ENCODE assay signal across 12 cellular contexts in the genomic region with DNA sequence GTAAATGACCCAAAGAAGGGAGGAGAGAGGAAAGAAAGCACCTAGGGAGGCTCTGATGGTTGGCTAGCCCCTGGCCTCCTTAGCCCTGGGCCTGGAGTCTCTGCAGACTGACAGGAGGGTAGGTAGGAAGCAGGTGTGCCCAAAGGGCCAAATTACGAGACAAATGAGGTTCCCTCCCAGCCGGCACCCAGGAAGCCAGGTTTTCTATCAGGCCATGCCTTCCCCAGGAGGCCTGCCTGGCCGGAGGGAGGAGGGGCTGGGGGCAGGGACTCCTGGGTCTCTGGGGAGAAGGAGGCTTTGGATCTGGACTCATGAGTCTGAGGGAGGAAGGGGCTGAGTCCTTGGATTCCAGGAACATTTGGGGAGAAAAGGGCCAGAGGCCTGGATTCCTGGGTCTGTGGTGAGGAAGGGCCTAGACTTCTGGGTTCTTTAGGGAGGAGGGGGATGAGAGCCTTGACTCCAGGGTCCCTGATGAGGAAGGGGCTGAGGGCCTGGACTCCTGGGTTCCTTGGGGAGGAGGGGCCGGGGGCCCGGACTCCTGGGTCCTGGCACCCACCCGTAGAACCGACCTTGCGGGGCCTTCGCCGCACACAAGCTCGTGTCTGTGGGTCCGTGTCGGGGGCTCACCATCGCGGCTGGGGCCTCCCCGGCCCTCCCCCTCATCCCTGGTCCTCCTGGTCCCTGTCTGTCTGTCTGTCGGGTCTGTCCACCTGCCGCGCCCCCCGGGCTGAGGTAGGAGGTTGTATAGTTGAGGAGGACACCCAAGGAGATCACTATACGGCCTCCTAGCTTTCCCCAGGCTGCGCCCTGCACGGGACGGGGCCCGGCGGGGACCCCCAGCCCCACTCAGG. TPM values are rescaled to one million over a fixed set of nuclear protein-coding genes. Genes with fewer than 3 reads are reported as not detected.
DNase-seq lines count a peak whose midpoint lies in the region; ATAC-seq and TF ChIP-seq lines count a peak whose summit lies in the region.
"Had no signal": no experiment of that assay in that cellular context is flagged by ENCODE, and none has a peak within 500 bp of the region (broad histone marks: within the 10 kb centered on the region; RNA-seq: fewer than 3 reads in every experiment).

No MANE protein-coding gene starts in this region.

- no peaks in the 10 kb centered on the region for H3K27me3 Mint-ChIP-seq in CD4-positive, alpha-beta T cell
- H3K27me3 Mint-ChIP-seq in glutamatergic neuron (ENCODE audit: unreplicated experiment): peaks cover 16% of the 10 kb centered on the region

- H3K9me3 Mint-ChIP-seq in CD4-positive, alpha-beta T cell: no peaks in the 10 kb centered on the region
- peaks cover 22% of the 10 kb centered on the region for H3K9me3 Mint-ChIP-seq in glutamatergic neuron (ENCODE audit: unreplicated experiment)

- peaks cover 18% of the 10 kb centered on the region for H3K4me1 Mint-ChIP-seq in CD4-positive, alpha-beta T cell (ENCODE audit: low read depth)
- H3K4me1 Mint-ChIP-seq in glutamatergic neuron (ENCODE audit: low read depth, unreplicated experiment): peaks cover 20% of the 10 kb centered on the region

- in situ Hi-C loops in gastrocnemius medialis (cut with MboI; ENCODE audit: low sequenced_read_pairs in 4 of 4): no loop called here

- no peak for TF ChIP-seq CTCF in CD4-positive, alpha-beta T cell (IDR thresholded peaks at IDR 0.05)
- TF ChIP-seq CTCF in WERI-Rb-1 (IDR thresholded peaks at IDR 0.05; ENCODE audit: low read depth, low read length): no peak
- no peak for TF ChIP-seq CTCF in glutamatergic neuron (IDR thresholded peaks at IDR 0.05; ENCODE audit: partially characterized antibody, unreplicated experiment)
- TF ChIP-seq CTCF in gastrocnemius medialis (IDR thresholded peaks at IDR 0.05 in 4 of 5, conservative IDR thresholded peaks at IDR 0.05 in 1 of 5): no peak

- H3K27me3 ChIP-seq in CD4-positive, alpha-beta T cell (ENCODE audit: control insufficient read depth, insufficient read depth, low read length): no peaks in the 10 kb centered on the region
- H3K27me3 ChIP-seq in WERI-Rb-1 (ENCODE audit: insufficient read depth, low read depth, severe bottlenecking) (no peaks in the 10 kb centered on the region), gastrocnemius medialis (peaks cover 0 to 5% (median 0%) of the 10 kb centered on the region in 3 donors)
- H3K27me3 ChIP-seq: pancreas had no signal

- CTCF ChIA-PET in CD4-positive, alpha-beta T cell (lab: Charles Lee): no interaction called here

- no peak for DNase-seq in CD4-positive, alpha-beta T cell
- DNase-seq in WERI-Rb-1: no peak
- no peak for DNase-seq in glutamatergic neuron
- no peak for DNase-seq in gastrocnemius medialis
- no peak for DNase-seq in NCI-H446 treated with DMSO at 0.1 percent for 48 hours (lab: John Stamatoyannopoulos, UW)
- DNase-seq in putamen (ENCODE audit: low spot score): no peak
- DNase-seq in pons (ENCODE audit: low spot score): no peak
- DNase-seq: activated CD4-positive, alpha-beta T cell treated with anti-CD3 and anti-CD28 coated beads for 1 hour had no signal

- H3K4me1 ChIP-seq in gastrocnemius medialis: peaks cover 8 to 16% of the 10 kb centered on the region in 2 donors
- H3K4me1 ChIP-seq: pancreas had no signal

- H3K36me3 Mint-ChIP-seq in CD4-positive, alpha-beta T cell (ENCODE audit: low read depth): peaks cover 4% of the 10 kb centered on the region
- peaks cover 29% of the 10 kb centered on the region for H3K36me3 Mint-ChIP-seq in glutamatergic neuron (ENCODE audit: unreplicated experiment)

- POLR2A ChIA-PET in CD4-positive, alpha-beta T cell (lab: Charles Lee): no interaction called here

- H3K36me3 ChIP-seq in WERI-Rb-1: peaks cover 43% of the 10 kb centered on the region
- H3K36me3 ChIP-seq in gastrocnemius medialis: no peaks in the 10 kb centered on the region
- H3K36me3 ChIP-seq: pancreas had no signal

- H3K4me3 Mint-ChIP-seq in CD4-positive, alpha-beta T cell: peak overlapping the region; percentile 58
- peak overlapping the region; percentile 74 for H3K4me3 Mint-ChIP-seq in glutamatergic neuron (ENCODE audit: unreplicated experiment)

- H3K4me3 ChIP-seq in WERI-Rb-1 (ENCODE audit: low read depth, low read length): no peak overlapping the region
- peak overlapping the region in 2 of 4 donors; percentile 9 to 84 for H3K4me3 ChIP-seq in gastrocnemius medialis

- intact Hi-C loops in CD4-positive, alpha-beta T cell (cut with DNase I, micrococcal nuclease): loop anchor here in 1 of 2 experiments (10.0 kb wide), 1 partner anchor 887 kb away; no protein-coding TSS in a partner anchor
- intact Hi-C loops in gastrocnemius medialis (cut with DNase I; ENCODE audit: low total_unique reads): no loop called here

- H3K27ac ChIP-seq in CD4-positive, alpha-beta T cell (ENCODE audit: low read depth, low read length): no peak overlapping the region
- peak overlapping the region; percentile 83 for H3K27ac ChIP-seq in WERI-Rb-1
- peak overlapping the region; percentile 37 to 95 (median 92) for H3K27ac ChIP-seq in gastrocnemius medialis
- H3K27ac ChIP-seq: KMS-11 had no signal

- TF ChIP-seq POLR2A in gastrocnemius medialis (IDR thresholded peaks at IDR 0.05): no peak

- H3K27ac Mint-ChIP-seq in CD4-positive, alpha-beta T cell: no peak overlapping the region
- H3K27ac Mint-ChIP-seq in glutamatergic neuron (ENCODE audit: unreplicated experiment): no peak overlapping the region

- no peaks in the 10 kb centered on the region for H3K9me3 ChIP-seq in CD4-positive, alpha-beta T cell (ENCODE audit: control insufficient read depth, low read length)
- H3K9me3 ChIP-seq in WERI-Rb-1 (ENCODE audit: severe bottlenecking): no peaks in the 10 kb centered on the region
- no peaks in the 10 kb centered on the region for H3K9me3 ChIP-seq in gastrocnemius medialis
- H3K9me3 ChIP-seq: pancreas had no signal

- ATAC-seq in CD4-positive, alpha-beta T cell (ENCODE audit: poor library complexity): no peak
- ATAC-seq in gastrocnemius medialis (no peak), HG03565 (IDR thresholded peaks at IDR 0.05; ENCODE audit: unreplicated experiment) (no peak)
- ATAC-seq: pancreas had no signal

RNA-seq across cellular contexts. Expression of a gene that starts 0.8 kb away (rescaled TPM):
- 1 to 10 TPM; 2.8 to 3.6 TPM for total RNA-seq in CD4-positive, alpha-beta T cell
- total RNA-seq in glutamatergic neuron (ENCODE audit: unreplicated experiment) (27.2 TPM), gastrocnemius medialis (under 1 TPM in 3 of 4 donors, not detected in 1; 0.64 to 0.94 (median 0.71) TPM)

RNA-seq across cellular contexts. Expression of a gene that starts 31.5 kb away (rescaled TPM):
- total RNA-seq in CD4-positive, alpha-beta T cell: not detected
- total RNA-seq in glutamatergic neuron (ENCODE audit: unreplicated experiment) (4.4 TPM), gastrocnemius medialis (under 1 TPM in 1 of 4 donors, not detected in 3; 0.18 TPM)
- total RNA-seq: glomerular endothelial cell had no signal

RNA-seq across cellular contexts. Expression of a gene that starts 45.7 kb away (rescaled TPM):
- 1 to 10 TPM in 1 of 2 experiments, under 1 TPM in 1; 0.87 to 1.3 TPM for total RNA-seq in CD4-positive, alpha-beta T cell
- total RNA-seq in glutamatergic neuron (ENCODE audit: unreplicated experiment) (not detected), gastrocnemius medialis (1 to 10 TPM in 1 of 4 donors, under 1 TPM in 2, not detected in 1; 0.83 to 2.2 (median 0.98) TPM)

RNA-seq across cellular contexts. Expression of a gene that starts 59.4 kb away (rescaled TPM):
- 1 to 10 TPM; 1.2 to 1.9 TPM for total RNA-seq in CD4-positive, alpha-beta T cell
- total RNA-seq in glutamatergic neuron (ENCODE audit: unreplicated experiment) (not detected), gastrocnemius medialis (1 to 10 TPM in 3 of 4 donors, not detected in 1; 3.0 to 6.1 (median 6.0) TPM)
- total RNA-seq: glomerular endothelial cell had no signal
